8 cellular contexts compared by ENCODE assay signal in genomic region chr20:19889011-19889953, GRCh38.
A peak's percentile ranks its signal among the peaks of the same experiment; 100 is the strongest.
DNase-seq lines count a peak whose midpoint lies in the region; ATAC-seq and TF ChIP-seq lines count a peak whose summit lies in the region.

No MANE protein-coding gene starts in this region.

- H3K27me3 ChIP-seq in PC-3 (ENCODE audit: low read length) (no peaks in the 10 kb centered on the region), neural progenitor cell (no peaks in the 10 kb centered on the region)
- H3K27me3 ChIP-seq in CD4-positive, alpha-beta memory T cell (ENCODE audit: insufficient read depth, low read length) = no peaks in the 10 kb centered on the region

- peak overlapping the region; percentile 75 for H3K9ac ChIP-seq in PC-3 (ENCODE audit: low read length)
- no peak overlapping the region for H3K9ac ChIP-seq in neural progenitor cell

- H3K9me3 Mint-ChIP-seq in neural progenitor cell = no peaks in the 10 kb centered on the region
- no peaks in the 10 kb centered on the region for H3K9me3 Mint-ChIP-seq in activated T-helper 17 cell treated with anti-CD3 and anti-CD28 coated beads, Interleukin-2, amount 50 U/mL, for 72 hours
- H3K9me3 Mint-ChIP-seq in activated CD4-positive, alpha-beta T cell treated with anti-CD3 and anti-CD28 coated beads for 36 hours (ENCODE audit: low read depth) = no peaks in the 10 kb centered on the region
- H3K9me3 Mint-ChIP-seq in CD4-positive, alpha-beta memory T cell = peaks cover 0 to 4% (median 0%) of the 10 kb centered on the region in 8 donors

- H3K79me2 ChIP-seq in PC-3 (ENCODE audit: low read length) (peaks cover 48% of the 10 kb centered on the region), neural progenitor cell (ENCODE audit: low read depth) (no peaks in the 10 kb centered on the region)

- POLR2A ChIA-PET in PC-3 (lab: Charles Lee; ENCODE audit: unreplicated experiment) = interaction anchor here (0.6 to 1.0 kb wide), 3 partner anchors 22 to 132 kb away, joined by 3 to 4 read pairs (median 4); no protein-coding TSS in a partner anchor
- POLR2A ChIA-PET in activated CD4-positive, alpha-beta T cell treated with anti-CD3 and anti-CD28 coated beads for 36 hours (lab: Charles Lee) = no interaction called here
- POLR2A ChIA-PET in CD4-positive, alpha-beta memory T cell (lab: Charles Lee; ENCODE audit: partially characterized antibody) = no interaction called here

- H3K4me1 Mint-ChIP-seq in neural progenitor cell = peaks cover 13% of the 10 kb centered on the region
- H3K4me1 Mint-ChIP-seq in activated T-helper 17 cell treated with anti-CD3 and anti-CD28 coated beads, Interleukin-2, amount 50 U/mL, for 72 hours = no peaks in the 10 kb centered on the region
- H3K4me1 Mint-ChIP-seq in activated CD4-positive, alpha-beta T cell treated with anti-CD3 and anti-CD28 coated beads for 36 hours = no peaks in the 10 kb centered on the region
- no peaks in the 10 kb centered on the region for H3K4me1 Mint-ChIP-seq in CD4-positive, alpha-beta memory T cell

- TF ChIP-seq CTCF in PC-3 (conservative IDR thresholded peaks at IDR 0.05; ENCODE audit: low read depth, low read length) = no peak
- no peak for TF ChIP-seq CTCF in neural progenitor cell (IDR thresholded peaks at IDR 0.05)

- H3K27ac Mint-ChIP-seq in neural progenitor cell = peak overlapping the region; percentile 68
- no peak overlapping the region for H3K27ac Mint-ChIP-seq in activated T-helper 17 cell treated with anti-CD3 and anti-CD28 coated beads, Interleukin-2, amount 50 U/mL, for 72 hours
- no peak overlapping the region for H3K27ac Mint-ChIP-seq in activated CD4-positive, alpha-beta T cell treated with anti-CD3 and anti-CD28 coated beads for 36 hours
- peak overlapping the region in 1 of 7 donors; percentile 34 for H3K27ac Mint-ChIP-seq in CD4-positive, alpha-beta memory T cell

- H2AFZ ChIP-seq in PC-3 (ENCODE audit: low read length) = peak overlapping the region; percentile 63
- H2AFZ ChIP-seq in neural progenitor cell (replicated peaks) = no peak overlapping the region

- H3K4me3 Mint-ChIP-seq in neural progenitor cell = no peak overlapping the region
- H3K4me3 Mint-ChIP-seq in activated T-helper 17 cell treated with anti-CD3 and anti-CD28 coated beads, Interleukin-2, amount 50 U/mL, for 72 hours = no peak overlapping the region
- no peak overlapping the region for H3K4me3 Mint-ChIP-seq in activated CD4-positive, alpha-beta T cell treated with anti-CD3 and anti-CD28 coated beads for 36 hours
- H3K4me3 Mint-ChIP-seq in CD4-positive, alpha-beta memory T cell = no peak overlapping the region

- H3K36me3 ChIP-seq in PC-3 (ENCODE audit: low read depth, low read length) (0 out of 2 replicates have a peak, but pooled peaks cover 12% of the 10 kb centered on the region), neural progenitor cell (no peaks in the 10 kb centered on the region)
- H3K36me3 ChIP-seq in CD4-positive, alpha-beta memory T cell (ENCODE audit: insufficient read depth, low read length) = no peaks in the 10 kb centered on the region

- H3K36me3 Mint-ChIP-seq in neural progenitor cell = peaks cover 23% of the 10 kb centered on the region
- H3K36me3 Mint-ChIP-seq in activated T-helper 17 cell treated with anti-CD3 and anti-CD28 coated beads, Interleukin-2, amount 50 U/mL, for 72 hours (ENCODE audit: low read depth) = no peaks in the 10 kb centered on the region
- no peaks in the 10 kb centered on the region for H3K36me3 Mint-ChIP-seq in activated CD4-positive, alpha-beta T cell treated with anti-CD3 and anti-CD28 coated beads for 36 hours (ENCODE audit: low read depth)
- H3K36me3 Mint-ChIP-seq in CD4-positive, alpha-beta memory T cell = no peaks in the 10 kb centered on the region

- H3K4me2 ChIP-seq in PC-3 (ENCODE audit: low read length) = peak overlapping the region; percentile 70
- no peak overlapping the region for H3K4me2 ChIP-seq in neural progenitor cell

- H3K4me1 ChIP-seq in PC-3 (ENCODE audit: insufficient read depth, low read length) = peaks cover 66% of the 10 kb centered on the region
- peaks cover 7% of the 10 kb centered on the region for H3K4me1 ChIP-seq in neural progenitor cell
- no peaks in the 10 kb centered on the region for H3K4me1 ChIP-seq in CD4-positive, alpha-beta memory T cell (ENCODE audit: insufficient read depth, low read length)

- H3K9me3 ChIP-seq in PC-3 (ENCODE audit: low read length) (no peaks in the 10 kb centered on the region), neural progenitor cell (ENCODE audit: low read depth) (no peaks in the 10 kb centered on the region)
- no peaks in the 10 kb centered on the region for H3K9me3 ChIP-seq in CD4-positive, alpha-beta memory T cell (ENCODE audit: control insufficient read depth in 1 of 2, low read length in 2 of 2)

- no peaks in the 10 kb centered on the region for H3K27me3 Mint-ChIP-seq in neural progenitor cell (ENCODE audit: insufficient read depth, low read depth)
- H3K27me3 Mint-ChIP-seq in activated T-helper 17 cell treated with anti-CD3 and anti-CD28 coated beads, Interleukin-2, amount 50 U/mL, for 72 hours = peaks cover 18% of the 10 kb centered on the region
- H3K27me3 Mint-ChIP-seq in activated CD4-positive, alpha-beta T cell treated with anti-CD3 and anti-CD28 coated beads for 36 hours = peaks cover 19% of the 10 kb centered on the region
- H3K27me3 Mint-ChIP-seq in CD4-positive, alpha-beta memory T cell = peaks cover 15 to 21% of the 10 kb centered on the region in 2 donors

- H3K4me3 ChIP-seq in PC-3 (ENCODE audit: low read length) (peak overlapping the region; percentile 60), neural progenitor cell (no peak overlapping the region)
- H3K4me3 ChIP-seq in CD4-positive, alpha-beta memory T cell (ENCODE audit: low read length in 2 of 2) = no peak overlapping the region

- H3F3A ChIP-seq in PC-3 (ENCODE audit: low read length, unreplicated experiment) = peaks cover 17% of the 10 kb centered on the region
- no peaks in the 10 kb centered on the region for H3F3A ChIP-seq in neural progenitor cell (ENCODE audit: low read depth)

- H4K20me1 ChIP-seq in PC-3 (ENCODE audit: low read length) (no peaks in the 10 kb centered on the region), neural progenitor cell (ENCODE audit: low read depth) (no peaks in the 10 kb centered on the region)

- CTCF ChIA-PET in PC-3 (lab: Charles Lee) = interaction anchor here (0.6 to 0.8 kb wide), 2 partner anchors 61 to 105 kb away, joined by 3 read pairs; no protein-coding TSS in a partner anchor
- CTCF ChIA-PET in activated CD4-positive, alpha-beta T cell treated with anti-CD3 and anti-CD28 coated beads for 36 hours (lab: Charles Lee) = interaction anchor here (0.6 to 1.3 kb wide), 3 partner anchors 8 to 536 kb away, joined by 3 to 4 read pairs (median 3); no protein-coding TSS in a partner anchor
- CTCF ChIA-PET in CD4-positive, alpha-beta memory T cell (lab: Charles Lee; ENCODE audit: partially characterized antibody) = no interaction called here

- H3K27ac ChIP-seq in PC-3 (ENCODE audit: low read length) = peak overlapping the region; percentile 91
- H3K27ac ChIP-seq in neural progenitor cell = no peak overlapping the region
- no peak overlapping the region for H3K27ac ChIP-seq in CD4-positive, alpha-beta memory T cell (ENCODE audit: low read depth, low read length)

- ATAC-seq in PC-3 = peak; percentile 29
- no peak for ATAC-seq in activated T-helper 17 cell treated with anti-CD3 and anti-CD28 coated beads, Interleukin-2, amount 50 U/mL, for 72 hours (replicated peaks)
- ATAC-seq in activated CD4-positive, alpha-beta T cell treated with anti-CD3 and anti-CD28 coated beads for 36 hours = no peak

- intact Hi-C loops in PC-3 (cut with micrococcal nuclease) = loop anchor here (5.0 kb wide), 2 partner anchors 103 to 197 kb away; no protein-coding TSS in a partner anchor
- intact Hi-C loops in activated CD4-positive, alpha-beta T cell treated with anti-CD3 and anti-CD28 coated beads for 36 hours (cut with DNase I, micrococcal nuclease) = no loop called here
- intact Hi-C loops in CD4-positive, alpha-beta memory T cell (cut with micrococcal nuclease) = no loop called here

- DNase-seq in AG08395 (ENCODE audit: low spot score) = peak; percentile 88
- DNase-seq in PC-3 = peak; percentile 52
- peak; percentile 47 for DNase-seq in fibroblast of gingiva (ENCODE audit: low read depth)
- no peak for DNase-seq in neural progenitor cell (ENCODE audit: low spot score)
- DNase-seq in activated CD4-positive, alpha-beta T cell treated with anti-CD3 and anti-CD28 coated beads for 36 hours = no peak
- no peak for DNase-seq in CD4-positive, alpha-beta memory T cell
- no peak for DNase-seq in activated T-cell treated with anti-CD3 and anti-CD28 coated beads, Interleukin-2, amount 50 U/mL, for 1 hour

- TSS peak; percentile 4 for BruUV-seq in PC-3 (replicated peaks; lab: Mats Ljungman, UMichigan)

- no peaks in the 10 kb centered on the region for H3K9me2 ChIP-seq in PC-3 (replicated peaks; ENCODE audit: low read length)

Comparison
In these comparisons a context has a peak if more than half of its experiments do, and no peak if none do; other contexts are left out.
1. DNase-seq: peak in AG08395 (single experiment), PC-3 (single experiment) and fibroblast of gingiva (single experiment); none in neural progenitor cell (single experiment), activated CD4-positive, alpha-beta T cell treated with anti-CD3 and anti-CD28 coated beads for 36 hours (single experiment), CD4-positive, alpha-beta memory T cell (0 of 5) and activated T-cell treated with anti-CD3 and anti-CD28 coated beads, Interleukin-2, amount 50 U/mL, for 1 hour (single experiment).